In genomic region chr11:95128602-95129001, GRCh38 we compare ENCODE assay signal across 27 cellular contexts.
"Had no signal": no experiment of that assay in that cellular context is flagged by ENCODE, and none has a peak within 500 bp of the region (broad histone marks: within the 10 kb centered on the region; RNA-seq: fewer than 3 reads in every experiment).

No MANE protein-coding gene starts in this region.

- H3K4me3 Mint-ChIP-seq: activated naive CD8-positive, alpha-beta T cell had no signal

- H3K27ac ChIP-seq: body of pancreas, SK-N-MC had no signal

- H3K9me3 ChIP-seq: body of pancreas had no signal

- H3K27me3 Mint-ChIP-seq: activated naive CD8-positive, alpha-beta T cell had no signal

- ATAC-seq: body of pancreas, K562, Panc1, Right ventricle myocardium inferior had no signal

- FAIRE-seq: K562, TTC549 had no signal

- DNase-seq: activated CD4-positive, alpha-beta T cell treated with anti-CD3 and anti-CD28 coated beads for 4 hours; activated CD4-positive, alpha-beta T cell treated with anti-CD3 and anti-CD28 coated beads, Interleukin-2, amount 50 U/mL, for 48 hours; activated CD4-positive, CD25-positive, alpha-beta regulatory T cell; activated effector memory CD4-positive, alpha-beta T cell treated with Interleukin-2 at 50 U/mL for 16 hours; activated naive CD4-positive, alpha-beta T cell; activated T-cell treated with anti-CD3 and anti-CD28 coated beads for 4 hours; aorta; body of pancreas; central memory CD4-positive, alpha-beta T cell; Karpas-422; MM.1S; NCI-H1105; NCI-H1436; NCI-H1694 treated with DMSO at 0.1 percent for 48 hours; NCI-H2029 treated with DMSO at 0.1 percent for 48 hours; NCI-H510A treated with DMSO at 0.1 percent for 48 hours; NCI-H69; NK-92 treated with Interleukin-12 subunit alpha and Interleukin-12 subunit beta, amount 100 ng/mL, for 24 hours; OCI-M1; RPMI8226; T1000 had no signal

- H3K27me3 ChIP-seq: body of pancreas had no signal

- H3K27ac Mint-ChIP-seq: activated naive CD8-positive, alpha-beta T cell had no signal

- H3K4me3 ChIP-seq: body of pancreas, K562, SK-N-MC had no signal

- H3K4me1 ChIP-seq: body of pancreas had no signal
